18 cellular contexts compared by ENCODE assay signal in genomic region chr17:42509916-42510315, GRCh38.
"Had no signal": no experiment of that assay in that cellular context is flagged by ENCODE, and none has a peak within 500 bp of the region (broad histone marks: within the 10 kb centered on the region; RNA-seq: fewer than 3 reads in every experiment).

No MANE protein-coding gene starts in this region.

- H3K9ac ChIP-seq: parathyroid adenoma had no signal

- ATAC-seq: activated CD4-positive, alpha-beta T cell treated with anti-CD3 and anti-CD28 coated beads for 36 hours; activated naive CD4-positive, alpha-beta T cell treated with anti-CD3 and anti-CD28 coated beads, Interleukin-2, amount 50 U/mL, for 72 hours; effector memory CD8-positive, alpha-beta T cell; lower lobe of right lung; natural killer cell treated with Interleukin-12 subunit alpha and Interleukin-12 subunit beta and Interleukin-15 and Interleukin-18, amount 100 ng/mL, for 72 hours had no signal

- H3K4me3 ChIP-seq: adrenal gland, lower lobe of right lung, transverse colon, vagina had no signal

- H3K4me1 ChIP-seq: parathyroid adenoma had no signal

- H3K9me3 ChIP-seq: adrenal gland, lower lobe of right lung, neutrophil, transverse colon, vagina had no signal

- H3K27ac ChIP-seq: adrenal gland, lower lobe of right lung, neutrophil, parathyroid adenoma, transverse colon, vagina, WERI-Rb-1 had no signal

- H3K27me3 ChIP-seq: adrenal gland, neutrophil, transverse colon, vagina had no signal

- FAIRE-seq: islet of Langerhans had no signal

- DNase-seq: activated CD4-positive, alpha-beta T cell treated with anti-CD3 and anti-CD28 coated beads for 36 hours; activated CD4-positive, alpha-beta T cell treated with anti-CD3 and anti-CD28 coated beads, Interleukin-2, amount 50 U/mL, for 48 hours; activated gamma-delta T cell treated with Interleukin-2 at 50 U/mL for 16 hours; adrenal gland; effector memory CD8-positive, alpha-beta T cell; lower lobe of right lung; retina; stimulated activated CD8-positive, alpha-beta memory T cell treated with anti-CD3 and anti-CD28 coated beads, Interleukin-4, amount 100 ng/mL, for 48 hours; stimulated activated naive CD4-positive, alpha-beta T cell treated with Interleukin-2 at 50 U/mL for 16 hours; T1000; WERI-Rb-1 had no signal
